Comparison of ENCODE assay signal across 9 cellular contexts in genomic region chr18:35290070-35290735, GRCh38. TPM values are rescaled to one million over a fixed set of nuclear protein-coding genes. Genes with fewer than 3 reads are reported as not detected.
DNase-seq lines count a peak whose midpoint lies in the region; ATAC-seq, FAIRE-seq and TF ChIP-seq lines count a peak whose summit lies in the region.
"Had no signal": no experiment of that assay in that cellular context is flagged by ENCODE, and none has a peak within 500 bp of the region (broad histone marks: within the 10 kb centered on the region; RNA-seq: fewer than 3 reads in every experiment).

Gene ZSCAN30 (minus strand): TSS chr18:35290229. CDS start chr18:35264352, 25,877 bp downstream.

- no peak for FAIRE-seq in kidney (lab: Jason Lieb, UNC)
- FAIRE-seq: colon had no signal

- ATAC-seq in GM19035 (IDR thresholded peaks at IDR 0.05; ENCODE audit: unreplicated experiment) = peak; percentile 92
- peak; percentile 94 for ATAC-seq in HG03354 (IDR thresholded peaks at IDR 0.05; ENCODE audit: poor library complexity, severe bottlenecking, unreplicated experiment)

- H3K4me1 ChIP-seq in kidney (ENCODE audit: control insufficient read depth in 1 of 2, insufficient read depth in 1 of 2, low read depth in 1 of 2, low read length in 2 of 2) = peaks cover 5 to 7% of the 10 kb centered on the region in 2 donors

- H3K27ac ChIP-seq in kidney (ENCODE audit: low read depth in 2 of 2, low read length in 2 of 2) = peak within 1 kb of the TSS; percentile 71 to 80

- H3K9ac ChIP-seq in kidney (ENCODE audit: low read length in 2 of 2) = peak within 1 kb of the TSS; percentile 85 to 90

- H3K36me3 ChIP-seq in kidney (ENCODE audit: control insufficient read depth in 1 of 2, insufficient read depth in 2 of 2, low read length in 2 of 2) = peaks cover 0 to 7% of the 10 kb centered on the region in 2 donors

- TF ChIP-seq CTCF in AG09319 (IDR thresholded peaks at IDR 0.05; ENCODE audit: low read depth, low read length) = no peak
- TF ChIP-seq CTCF in kidney (IDR thresholded peaks at IDR 0.05; ENCODE audit: borderline replicate concordance, extremely low read depth, insufficient read depth) = no peak

- intact Hi-C loops in kidney (cut with DNase I) = no loop called here

- no peaks in the 10 kb centered on the region for H3K9me3 ChIP-seq in kidney (ENCODE audit: control insufficient read depth in 1 of 2, low read length in 2 of 2)

- DNase-seq in AG09319 (ENCODE audit: extremely low read depth, low read depth) = peak; percentile 87
- peak; percentile 83 for DNase-seq in NCI-H446 treated with DMSO at 0.1 percent for 48 hours (lab: John Stamatoyannopoulos, UW)
- DNase-seq in activated CD4-positive, CD25-positive, alpha-beta regulatory T cell treated with anti-CD3 and anti-CD28 coated beads, Interleukin-2, amount 50 U/mL, for 72 hours = peak; percentile 91
- DNase-seq in cerebellar nuclear complex (lab: John Stamatoyannopoulos, UW) = peak; percentile 73 to 87
- peak; percentile 97 for DNase-seq in kidney
- peak; percentile 95 for DNase-seq in stimulated activated CD4-positive, alpha-beta T cell treated with anti-CD3 and anti-CD28 coated beads, Interleukin-15, amount 100 ng/mL, for 24 hours

- H3K4me3 ChIP-seq in kidney (ENCODE audit: low read length in 2 of 2) = peak within 1 kb of the TSS; percentile 86 to 93

RNA-seq across cellular contexts. Expression of gene ZSCAN30, which starts in this region (rescaled TPM):
- total RNA-seq in kidney = 20.7 TPM
- 10.0 TPM for polyA plus RNA-seq in kidney (ENCODE audit: insufficient read depth, low read depth, low replicate concordance)

Comparison
In these comparisons a context has a peak if more than half of its experiments do, and no peak if none do; other contexts are left out.
1. Peak in every context shown above with its lines: DNase-seq, ATAC-seq, H3K4me3 ChIP-seq and H3K27ac ChIP-seq.